Comparison of ENCODE assay signal across 1 cellular context in the genomic region with DNA sequence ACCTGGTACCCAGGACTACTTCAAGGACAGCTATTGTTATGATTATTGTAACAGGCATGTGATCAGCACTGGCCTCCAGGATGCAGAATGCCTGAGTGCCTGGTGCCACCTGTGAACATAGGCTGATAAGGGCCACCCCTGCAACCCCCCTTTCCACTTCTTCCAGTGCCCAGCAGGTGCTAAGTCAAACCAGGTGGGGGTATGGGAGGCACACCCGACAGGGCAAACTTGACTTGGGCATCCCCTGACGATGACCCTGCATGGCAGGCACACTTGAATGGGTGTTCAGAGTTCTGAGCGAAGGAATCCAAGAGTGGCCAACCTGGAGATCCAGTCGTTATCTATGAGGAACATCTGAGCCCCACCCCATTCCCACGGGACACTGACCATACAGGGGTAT.
TF ChIP-seq lines count a peak whose summit lies in the region.

No MANE protein-coding gene starts in this region.

TF ChIP-seq in GM23338, 12 proteins besides CTCF, POLR2A, EP300 and RAD21 (continued from another document):
- no peak for TF ChIP-seq ZNF462 (CRISPR knock-in tag; IDR thresholded peaks at IDR 0.05)
- TF ChIP-seq POLR2AphosphoS5 (IDR thresholded peaks at IDR 0.05; ENCODE audit: low read depth) = no peak
- TF ChIP-seq JUNB (IDR thresholded peaks at IDR 0.05; ENCODE audit: unreplicated experiment) = no peak
- no peak for TF ChIP-seq ZNF331 (CRISPR knock-in tag; IDR thresholded peaks at IDR 0.05; ENCODE audit: low read depth)
